1 cellular context compared by ENCODE assay signal in the genomic region with DNA sequence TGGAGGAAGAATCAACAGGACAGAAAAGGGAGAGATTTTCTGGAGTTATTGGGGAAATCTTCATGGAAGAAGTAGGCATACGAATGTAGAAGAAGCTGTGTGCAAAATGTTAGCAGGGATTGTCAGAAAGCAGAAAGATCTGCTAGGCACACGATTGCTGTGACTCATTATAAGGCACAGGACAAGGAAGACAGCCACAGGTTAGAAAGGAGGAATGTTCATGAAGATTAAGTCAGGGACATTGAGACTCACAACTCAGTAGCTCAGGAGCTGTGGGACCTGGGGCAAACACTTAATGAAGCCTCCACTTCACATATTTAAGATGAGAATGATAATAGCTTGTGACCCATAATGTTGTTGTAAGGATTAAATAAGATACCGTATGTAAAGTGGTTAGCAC.
TF ChIP-seq lines count a peak whose summit lies in the region.

No MANE protein-coding gene starts in this region.

TF ChIP-seq in IMR-90, 13 proteins besides CTCF, POLR2A, EP300 and RAD21:
- TF ChIP-seq MAFK (IDR thresholded peaks at IDR 0.05; ENCODE audit: low read depth, low read length) = no peak
- no peak for TF ChIP-seq CEBPB (IDR thresholded peaks at IDR 0.05; ENCODE audit: low read depth, low read length)
- TF ChIP-seq, protein P1, sequence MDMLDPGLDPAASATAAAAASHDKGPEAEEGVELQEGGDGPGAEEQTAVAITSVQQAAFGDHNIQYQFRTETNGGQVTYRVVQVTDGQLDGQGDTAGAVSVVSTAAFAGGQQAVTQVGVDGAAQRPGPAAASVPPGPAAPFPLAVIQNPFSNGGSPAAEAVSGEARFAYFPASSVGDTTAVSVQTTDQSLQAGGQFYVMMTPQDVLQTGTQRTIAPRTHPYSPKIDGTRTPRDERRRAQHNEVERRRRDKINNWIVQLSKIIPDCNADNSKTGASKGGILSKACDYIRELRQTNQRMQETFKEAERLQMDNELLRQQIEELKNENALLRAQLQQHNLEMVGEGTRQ (IDR thresholded peaks at IDR 0.05; ENCODE audit: low read depth, low read length) = no peak
- TF ChIP-seq MAZ (IDR thresholded peaks at IDR 0.05; ENCODE audit: borderline replicate concordance, low read depth, low read length) = no peak
- TF ChIP-seq MXI1 (IDR thresholded peaks at IDR 0.05; ENCODE audit: borderline replicate concordance, low read depth, low read length) = no peak
- TF ChIP-seq RCOR1 (IDR thresholded peaks at IDR 0.05; ENCODE audit: insufficient replicate concordance, low read length) = no peak
- TF ChIP-seq NFE2L2 (IDR thresholded peaks at IDR 0.05; ENCODE audit: low read depth, low read length) = no peak
- TF ChIP-seq, protein P2, sequence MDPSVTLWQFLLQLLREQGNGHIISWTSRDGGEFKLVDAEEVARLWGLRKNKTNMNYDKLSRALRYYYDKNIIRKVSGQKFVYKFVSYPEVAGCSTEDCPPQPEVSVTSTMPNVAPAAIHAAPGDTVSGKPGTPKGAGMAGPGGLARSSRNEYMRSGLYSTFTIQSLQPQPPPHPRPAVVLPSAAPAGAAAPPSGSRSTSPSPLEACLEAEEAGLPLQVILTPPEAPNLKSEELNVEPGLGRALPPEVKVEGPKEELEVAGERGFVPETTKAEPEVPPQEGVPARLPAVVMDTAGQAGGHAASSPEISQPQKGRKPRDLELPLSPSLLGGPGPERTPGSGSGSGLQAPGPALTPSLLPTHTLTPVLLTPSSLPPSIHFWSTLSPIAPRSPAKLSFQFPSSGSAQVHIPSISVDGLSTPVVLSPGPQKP (IDR thresholded peaks at IDR 0.05; ENCODE audit: borderline replicate concordance, low read depth, low read length) = no peak
TF ChIP-seq in IMR-90: peak in this region for 0.
